Comparison of ENCODE assay signal across 1 cellular context in the genomic region with DNA sequence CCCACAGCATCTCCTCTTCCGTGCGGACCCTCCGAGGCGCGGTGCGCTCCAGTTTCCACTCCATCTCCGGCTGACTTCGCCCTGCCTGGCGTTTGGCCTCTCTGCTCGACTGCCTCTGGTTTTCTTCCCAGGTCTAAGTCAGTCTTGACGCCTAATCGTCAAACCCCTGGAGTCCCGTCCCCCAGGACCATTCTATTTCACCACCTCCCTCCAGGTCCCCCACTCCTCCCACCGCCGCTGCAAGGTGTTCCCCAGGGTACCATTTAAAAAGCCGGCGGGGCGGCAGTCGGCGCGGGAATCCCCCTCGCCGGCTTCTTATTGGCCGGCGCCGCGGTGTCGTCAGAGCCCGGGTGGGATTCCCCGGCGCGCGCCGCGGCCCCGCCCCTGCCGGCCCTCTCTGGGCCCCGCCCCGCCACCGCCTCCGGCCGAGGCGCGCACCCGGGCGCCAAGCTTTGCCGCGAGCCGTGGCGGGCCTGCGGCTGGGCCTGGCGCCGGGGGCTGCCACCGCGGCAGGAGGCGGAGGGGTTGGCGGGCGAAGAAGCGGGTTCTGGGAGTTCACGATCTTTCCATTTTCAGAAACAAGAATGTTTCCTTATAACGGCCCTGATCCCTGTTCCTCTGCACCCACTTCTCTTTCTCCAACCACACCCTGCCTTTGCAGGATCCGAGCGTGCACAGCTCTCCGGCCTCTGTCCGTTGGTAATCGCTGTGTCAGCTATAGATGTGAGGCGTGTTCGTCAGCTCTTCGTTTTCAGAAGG.
TF ChIP-seq lines count a peak whose summit lies in the region.

A gene with protein sequence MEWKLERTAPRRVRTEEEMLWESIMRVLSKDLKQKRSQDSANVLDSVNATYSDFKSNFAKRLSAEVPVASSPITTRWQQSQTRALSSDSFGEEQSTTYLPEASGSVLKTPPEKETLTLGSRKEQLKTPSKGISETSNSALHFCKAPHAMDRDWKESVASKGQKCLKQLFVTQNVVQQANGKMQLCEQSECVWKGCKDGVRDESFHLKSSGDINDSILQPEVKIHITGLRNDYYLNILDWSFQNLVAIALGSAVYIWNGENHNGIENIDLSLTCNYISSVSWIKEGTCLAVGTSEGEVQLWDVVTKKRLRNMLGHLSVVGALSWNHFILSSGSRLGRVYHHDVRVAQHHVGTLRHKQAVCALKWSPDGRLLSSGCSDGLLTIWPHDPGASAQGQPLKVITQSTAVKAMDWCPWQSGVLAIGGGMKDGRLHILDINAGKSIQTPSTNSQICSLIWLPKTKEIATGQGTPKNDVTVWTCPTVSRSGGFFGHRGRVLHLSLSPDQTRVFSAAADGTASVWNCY (minus strand): TSS at position 241 of the 759 bp plus-strand sequence. CDS start 177 bp downstream, at position 64.

TF ChIP-seq in HepG2, 621 proteins besides CTCF, POLR2A, EP300 and RAD21 (continued from another document and continues in another):
- no peak for TF ChIP-seq PLRG1 (conservative IDR thresholded peaks at IDR 0.05)
- no peak for TF ChIP-seq NR2F1 (CRISPR knock-in tag; IDR thresholded peaks at IDR 0.05)
- TF ChIP-seq ZNF33B (CRISPR knock-in tag; IDR thresholded peaks at IDR 0.05), result no peak
- TF ChIP-seq, protein P1, sequence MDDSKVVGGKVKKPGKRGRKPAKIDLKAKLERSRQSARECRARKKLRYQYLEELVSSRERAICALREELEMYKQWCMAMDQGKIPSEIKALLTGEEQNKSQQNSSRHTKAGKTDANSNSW (CRISPR knock-in tag; IDR thresholded peaks at IDR 0.05; ENCODE audit: borderline replicate concordance), result no peak
- peak; percentile 60 for TF ChIP-seq NFYC (CRISPR knock-in tag; IDR thresholded peaks at IDR 0.05)
- TF ChIP-seq, protein P2, sequence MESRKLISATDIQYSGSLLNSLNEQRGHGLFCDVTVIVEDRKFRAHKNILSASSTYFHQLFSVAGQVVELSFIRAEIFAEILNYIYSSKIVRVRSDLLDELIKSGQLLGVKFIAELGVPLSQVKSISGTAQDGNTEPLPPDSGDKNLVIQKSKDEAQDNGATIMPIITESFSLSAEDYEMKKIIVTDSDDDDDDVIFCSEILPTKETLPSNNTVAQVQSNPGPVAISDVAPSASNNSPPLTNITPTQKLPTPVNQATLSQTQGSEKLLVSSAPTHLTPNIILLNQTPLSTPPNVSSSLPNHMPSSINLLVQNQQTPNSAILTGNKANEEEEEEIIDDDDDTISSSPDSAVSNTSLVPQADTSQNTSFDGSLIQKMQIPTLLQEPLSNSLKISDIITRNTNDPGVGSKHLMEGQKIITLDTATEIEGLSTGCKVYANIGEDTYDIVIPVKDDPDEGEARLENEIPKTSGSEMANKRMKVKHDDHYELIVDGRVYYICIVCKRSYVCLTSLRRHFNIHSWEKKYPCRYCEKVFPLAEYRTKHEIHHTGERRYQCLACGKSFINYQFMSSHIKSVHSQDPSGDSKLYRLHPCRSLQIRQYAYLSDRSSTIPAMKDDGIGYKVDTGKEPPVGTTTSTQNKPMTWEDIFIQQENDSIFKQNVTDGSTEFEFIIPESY (CRISPR knock-in tag; IDR thresholded peaks at IDR 0.05), result no peak
- no peak for TF ChIP-seq ZKSCAN1 (IDR thresholded peaks at IDR 0.05; ENCODE audit: low read length)
- no peak for TF ChIP-seq FOXJ3 (CRISPR knock-in tag; IDR thresholded peaks at IDR 0.05; ENCODE audit: borderline replicate concordance)
- no peak for TF ChIP-seq ZNF543 (CRISPR knock-in tag; IDR thresholded peaks at IDR 0.05)
- TF ChIP-seq IKZF4 (CRISPR knock-in tag; IDR thresholded peaks at IDR 0.05; ENCODE audit: borderline replicate concordance, low read depth, not compliant biosample characterization), result no peak
- peak; percentile 2; the same call in 1 of the 2 replicates for TF ChIP-seq CREB1 (IDR thresholded peaks at IDR 0.05)
- no peak for TF ChIP-seq CREB1 (CRISPR knock-in tag; IDR thresholded peaks at IDR 0.05)
- no peak for TF ChIP-seq KLF11 (CRISPR knock-in tag; IDR thresholded peaks at IDR 0.05)
- no peak for TF ChIP-seq ZZZ3 (CRISPR knock-in tag; IDR thresholded peaks at IDR 0.05; ENCODE audit: borderline replicate concordance)
- peak; percentile 69 for TF ChIP-seq NFYB (CRISPR knock-in tag; IDR thresholded peaks at IDR 0.05)
- no peak for TF ChIP-seq ZNF232 (CRISPR knock-in tag; IDR thresholded peaks at IDR 0.05; ENCODE audit: borderline replicate concordance)
- TF ChIP-seq, protein P3, sequence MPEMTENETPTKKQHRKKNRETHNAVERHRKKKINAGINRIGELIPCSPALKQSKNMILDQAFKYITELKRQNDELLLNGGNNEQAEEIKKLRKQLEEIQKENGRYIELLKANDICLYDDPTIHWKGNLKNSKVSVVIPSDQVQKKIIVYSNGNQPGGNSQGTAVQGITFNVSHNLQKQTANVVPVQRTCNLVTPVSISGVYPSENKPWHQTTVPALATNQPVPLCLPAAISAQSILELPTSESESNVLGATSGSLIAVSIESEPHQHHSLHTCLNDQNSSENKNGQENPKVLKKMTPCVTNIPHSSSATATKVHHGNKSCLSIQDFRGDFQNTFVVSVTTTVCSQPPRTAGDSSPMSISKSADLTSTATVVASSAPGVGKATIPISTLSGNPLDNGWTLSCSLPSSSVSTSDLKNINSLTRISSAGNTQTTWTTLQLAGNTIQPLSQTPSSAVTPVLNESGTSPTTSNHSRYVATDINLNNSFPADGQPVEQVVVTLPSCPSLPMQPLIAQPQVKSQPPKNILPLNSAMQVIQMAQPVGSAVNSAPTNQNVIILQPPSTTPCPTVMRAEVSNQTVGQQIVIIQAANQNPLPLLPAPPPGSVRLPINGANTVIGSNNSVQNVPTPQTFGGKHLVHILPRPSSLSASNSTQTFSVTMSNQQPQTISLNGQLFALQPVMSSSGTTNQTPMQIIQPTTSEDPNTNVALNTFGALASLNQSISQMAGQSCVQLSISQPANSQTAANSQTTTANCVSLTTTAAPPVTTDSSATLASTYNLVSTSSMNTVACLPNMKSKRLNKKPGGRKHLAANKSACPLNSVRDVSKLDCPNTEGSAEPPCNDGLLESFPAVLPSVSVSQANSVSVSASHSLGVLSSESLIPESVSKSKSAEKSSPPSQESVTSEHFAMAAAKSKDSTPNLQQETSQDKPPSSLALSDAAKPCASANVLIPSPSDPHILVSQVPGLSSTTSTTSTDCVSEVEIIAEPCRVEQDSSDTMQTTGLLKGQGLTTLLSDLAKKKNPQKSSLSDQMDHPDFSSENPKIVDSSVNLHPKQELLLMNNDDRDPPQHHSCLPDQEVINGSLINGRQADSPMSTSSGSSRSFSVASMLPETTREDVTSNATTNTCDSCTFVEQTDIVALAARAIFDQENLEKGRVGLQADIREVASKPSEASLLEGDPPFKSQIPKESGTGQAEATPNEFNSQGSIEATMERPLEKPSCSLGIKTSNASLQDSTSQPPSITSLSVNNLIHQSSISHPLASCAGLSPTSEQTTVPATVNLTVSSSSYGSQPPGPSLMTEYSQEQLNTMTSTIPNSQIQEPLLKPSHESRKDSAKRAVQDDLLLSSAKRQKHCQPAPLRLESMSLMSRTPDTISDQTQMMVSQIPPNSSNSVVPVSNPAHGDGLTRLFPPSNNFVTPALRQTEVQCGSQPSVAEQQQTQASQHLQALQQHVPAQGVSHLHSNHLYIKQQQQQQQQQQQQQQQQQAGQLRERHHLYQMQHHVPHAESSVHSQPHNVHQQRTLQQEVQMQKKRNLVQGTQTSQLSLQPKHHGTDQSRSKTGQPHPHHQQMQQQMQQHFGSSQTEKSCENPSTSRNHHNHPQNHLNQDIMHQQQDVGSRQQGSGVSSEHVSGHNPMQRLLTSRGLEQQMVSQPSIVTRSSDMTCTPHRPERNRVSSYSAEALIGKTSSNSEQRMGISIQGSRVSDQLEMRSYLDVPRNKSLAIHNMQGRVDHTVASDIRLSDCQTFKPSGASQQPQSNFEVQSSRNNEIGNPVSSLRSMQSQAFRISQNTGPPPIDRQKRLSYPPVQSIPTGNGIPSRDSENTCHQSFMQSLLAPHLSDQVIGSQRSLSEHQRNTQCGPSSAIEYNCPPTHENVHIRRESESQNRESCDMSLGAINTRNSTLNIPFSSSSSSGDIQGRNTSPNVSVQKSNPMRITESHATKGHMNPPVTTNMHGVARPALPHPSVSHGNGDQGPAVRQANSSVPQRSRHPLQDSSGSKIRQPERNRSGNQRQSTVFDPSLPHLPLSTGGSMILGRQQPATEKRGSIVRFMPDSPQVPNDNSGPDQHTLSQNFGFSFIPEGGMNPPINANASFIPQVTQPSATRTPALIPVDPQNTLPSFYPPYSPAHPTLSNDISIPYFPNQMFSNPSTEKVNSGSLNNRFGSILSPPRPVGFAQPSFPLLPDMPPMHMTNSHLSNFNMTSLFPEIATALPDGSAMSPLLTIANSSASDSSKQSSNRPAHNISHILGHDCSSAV (CRISPR knock-in tag; IDR thresholded peaks at IDR 0.05; ENCODE audit: borderline replicate concordance), result no peak
- TF ChIP-seq, protein P4, sequence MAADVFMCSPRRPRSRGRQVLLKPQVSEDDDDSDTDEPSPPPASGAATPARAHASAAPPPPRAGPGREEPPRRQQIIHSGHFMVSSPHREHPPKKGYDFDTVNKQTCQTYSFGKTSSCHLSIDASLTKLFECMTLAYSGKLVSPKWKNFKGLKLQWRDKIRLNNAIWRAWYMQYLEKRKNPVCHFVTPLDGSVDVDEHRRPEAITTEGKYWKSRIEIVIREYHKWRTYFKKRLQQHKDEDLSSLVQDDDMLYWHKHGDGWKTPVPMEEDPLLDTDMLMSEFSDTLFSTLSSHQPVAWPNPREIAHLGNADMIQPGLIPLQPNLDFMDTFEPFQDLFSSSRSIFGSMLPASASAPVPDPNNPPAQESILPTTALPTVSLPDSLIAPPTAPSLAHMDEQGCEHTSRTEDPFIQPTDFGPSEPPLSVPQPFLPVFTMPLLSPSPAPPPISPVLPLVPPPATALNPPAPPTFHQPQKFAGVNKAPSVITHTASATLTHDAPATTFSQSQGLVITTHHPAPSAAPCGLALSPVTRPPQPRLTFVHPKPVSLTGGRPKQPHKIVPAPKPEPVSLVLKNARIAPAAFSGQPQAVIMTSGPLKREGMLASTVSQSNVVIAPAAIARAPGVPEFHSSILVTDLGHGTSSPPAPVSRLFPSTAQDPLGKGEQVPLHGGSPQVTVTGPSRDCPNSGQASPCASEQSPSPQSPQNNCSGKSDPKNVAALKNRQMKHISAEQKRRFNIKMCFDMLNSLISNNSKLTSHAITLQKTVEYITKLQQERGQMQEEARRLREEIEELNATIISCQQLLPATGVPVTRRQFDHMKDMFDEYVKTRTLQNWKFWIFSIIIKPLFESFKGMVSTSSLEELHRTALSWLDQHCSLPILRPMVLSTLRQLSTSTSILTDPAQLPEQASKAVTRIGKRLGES (CRISPR knock-in tag; IDR thresholded peaks at IDR 0.05; ENCODE audit: borderline replicate concordance), result no peak
- no peak for TF ChIP-seq ZNF143 (CRISPR knock-in tag; IDR thresholded peaks at IDR 0.05)
- no peak for TF ChIP-seq TAF15 (IDR thresholded peaks at IDR 0.05; ENCODE audit: low read depth, low read length, poor library complexity, severe bottlenecking)
- TF ChIP-seq, protein P5, sequence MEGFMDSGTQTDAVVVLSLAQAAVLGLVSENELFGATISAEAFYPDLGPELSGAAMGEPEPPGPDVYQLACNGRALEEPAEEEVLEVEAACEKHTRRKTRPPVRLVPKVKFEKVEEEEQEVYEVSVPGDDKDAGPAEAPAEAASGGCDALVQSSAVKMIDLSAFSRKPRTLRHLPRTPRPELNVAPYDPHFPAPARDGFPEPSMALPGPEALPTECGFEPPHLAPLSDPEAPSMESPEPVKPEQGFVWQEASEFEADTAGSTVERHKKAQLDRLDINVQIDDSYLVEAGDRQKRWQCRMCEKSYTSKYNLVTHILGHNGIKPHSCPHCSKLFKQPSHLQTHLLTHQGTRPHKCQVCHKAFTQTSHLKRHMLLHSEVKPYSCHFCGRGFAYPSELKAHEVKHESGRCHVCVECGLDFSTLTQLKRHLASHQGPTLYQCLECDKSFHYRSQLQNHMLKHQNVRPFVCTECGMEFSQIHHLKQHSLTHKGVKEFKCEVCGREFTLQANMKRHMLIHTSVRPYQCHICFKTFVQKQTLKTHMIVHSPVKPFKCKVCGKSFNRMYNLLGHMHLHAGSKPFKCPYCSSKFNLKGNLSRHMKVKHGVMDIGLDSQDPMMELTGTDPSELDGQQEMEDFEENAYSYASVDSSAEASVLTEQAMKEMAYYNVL (CRISPR knock-in tag; IDR thresholded peaks at IDR 0.05; ENCODE audit: borderline replicate concordance), result no peak
- TF ChIP-seq, protein P6, sequence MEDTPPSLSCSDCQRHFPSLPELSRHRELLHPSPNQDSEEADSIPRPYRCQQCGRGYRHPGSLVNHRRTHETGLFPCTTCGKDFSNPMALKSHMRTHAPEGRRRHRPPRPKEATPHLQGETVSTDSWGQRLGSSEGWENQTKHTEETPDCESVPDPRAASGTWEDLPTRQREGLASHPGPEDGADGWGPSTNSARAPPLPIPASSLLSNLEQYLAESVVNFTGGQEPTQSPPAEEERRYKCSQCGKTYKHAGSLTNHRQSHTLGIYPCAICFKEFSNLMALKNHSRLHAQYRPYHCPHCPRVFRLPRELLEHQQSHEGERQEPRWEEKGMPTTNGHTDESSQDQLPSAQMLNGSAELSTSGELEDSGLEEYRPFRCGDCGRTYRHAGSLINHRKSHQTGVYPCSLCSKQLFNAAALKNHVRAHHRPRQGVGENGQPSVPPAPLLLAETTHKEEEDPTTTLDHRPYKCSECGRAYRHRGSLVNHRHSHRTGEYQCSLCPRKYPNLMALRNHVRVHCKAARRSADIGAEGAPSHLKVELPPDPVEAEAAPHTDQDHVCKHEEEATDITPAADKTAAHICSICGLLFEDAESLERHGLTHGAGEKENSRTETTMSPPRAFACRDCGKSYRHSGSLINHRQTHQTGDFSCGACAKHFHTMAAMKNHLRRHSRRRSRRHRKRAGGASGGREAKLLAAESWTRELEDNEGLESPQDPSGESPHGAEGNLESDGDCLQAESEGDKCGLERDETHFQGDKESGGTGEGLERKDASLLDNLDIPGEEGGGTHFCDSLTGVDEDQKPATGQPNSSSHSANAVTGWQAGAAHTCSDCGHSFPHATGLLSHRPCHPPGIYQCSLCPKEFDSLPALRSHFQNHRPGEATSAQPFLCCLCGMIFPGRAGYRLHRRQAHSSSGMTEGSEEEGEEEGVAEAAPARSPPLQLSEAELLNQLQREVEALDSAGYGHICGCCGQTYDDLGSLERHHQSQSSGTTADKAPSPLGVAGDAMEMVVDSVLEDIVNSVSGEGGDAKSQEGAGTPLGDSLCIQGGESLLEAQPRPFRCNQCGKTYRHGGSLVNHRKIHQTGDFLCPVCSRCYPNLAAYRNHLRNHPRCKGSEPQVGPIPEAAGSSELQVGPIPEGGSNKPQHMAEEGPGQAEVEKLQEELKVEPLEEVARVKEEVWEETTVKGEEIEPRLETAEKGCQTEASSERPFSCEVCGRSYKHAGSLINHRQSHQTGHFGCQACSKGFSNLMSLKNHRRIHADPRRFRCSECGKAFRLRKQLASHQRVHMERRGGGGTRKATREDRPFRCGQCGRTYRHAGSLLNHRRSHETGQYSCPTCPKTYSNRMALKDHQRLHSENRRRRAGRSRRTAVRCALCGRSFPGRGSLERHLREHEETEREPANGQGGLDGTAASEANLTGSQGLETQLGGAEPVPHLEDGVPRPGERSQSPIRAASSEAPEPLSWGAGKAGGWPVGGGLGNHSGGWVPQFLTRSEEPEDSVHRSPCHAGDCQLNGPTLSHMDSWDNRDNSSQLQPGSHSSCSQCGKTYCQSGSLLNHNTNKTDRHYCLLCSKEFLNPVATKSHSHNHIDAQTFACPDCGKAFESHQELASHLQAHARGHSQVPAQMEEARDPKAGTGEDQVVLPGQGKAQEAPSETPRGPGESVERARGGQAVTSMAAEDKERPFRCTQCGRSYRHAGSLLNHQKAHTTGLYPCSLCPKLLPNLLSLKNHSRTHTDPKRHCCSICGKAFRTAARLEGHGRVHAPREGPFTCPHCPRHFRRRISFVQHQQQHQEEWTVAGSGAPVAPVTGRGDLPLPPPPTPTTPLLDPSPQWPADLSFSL (CRISPR knock-in tag; IDR thresholded peaks at IDR 0.05), result no peak
- no peak for TF ChIP-seq ZNF563 (CRISPR knock-in tag; IDR thresholded peaks at IDR 0.05)
- peak; percentile 86; the same call in 1 of the 2 replicates for TF ChIP-seq SIN3A (IDR thresholded peaks at IDR 0.05; ENCODE audit: borderline replicate concordance, low read depth, low read length)
- TF ChIP-seq ZNF382 (CRISPR knock-in tag; IDR thresholded peaks at IDR 0.05; ENCODE audit: borderline replicate concordance), result no peak
